In the genomic region with DNA sequence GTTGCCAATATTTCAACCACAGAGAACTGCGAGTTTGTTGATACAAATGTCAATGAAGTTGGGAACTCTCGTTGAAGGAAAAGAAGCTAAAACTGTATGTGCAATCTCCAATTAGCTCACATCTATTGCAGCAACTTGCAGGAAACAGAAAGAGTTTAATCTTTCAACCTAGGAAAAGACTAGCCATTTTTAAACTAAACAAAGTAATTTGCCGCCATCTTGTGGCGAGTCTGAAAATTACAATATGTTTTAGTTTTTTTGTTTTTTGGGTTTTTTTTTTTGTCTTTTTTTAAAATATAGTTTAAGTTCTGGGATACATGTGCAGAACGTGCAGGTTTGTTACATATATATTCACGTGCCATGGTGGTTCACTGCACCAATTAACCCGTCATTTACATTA, we compare ENCODE assay signal across 8 cellular contexts.
DNase-seq lines count a peak whose midpoint lies in the region; ATAC-seq, FAIRE-seq and TF ChIP-seq lines count a peak whose summit lies in the region.

No MANE protein-coding gene starts in this region.

- H3K36me3 Mint-ChIP-seq in MCF 10A (ENCODE audit: insufficient read depth, unreplicated experiment), result no peaks in the 10 kb centered on the region
- H3K36me3 Mint-ChIP-seq in neural crest cell (ENCODE audit: low read depth), result no peaks in the 10 kb centered on the region
- H3K36me3 Mint-ChIP-seq in stimulated activated effector memory CD8-positive, alpha-beta T cell treated with anti-CD3 and anti-CD28 coated beads, Interleukin-12 subunit alpha, Interleukin-12 subunit beta, amount 100 ng/mL, for 72 hours, result no peaks in the 10 kb centered on the region

- POLR2A ChIA-PET in MCF 10A (lab: Yijun Ruan, JAX), result no interaction called here

- no TSS peak for BruUV-seq in MCF 10A (replicated peaks; lab: Mats Ljungman, UMichigan)

- intact Hi-C loops in MCF 10A (cut with micrococcal nuclease), result no loop called here
- intact Hi-C loops in breast epithelium (cut with DNase I; ENCODE audit: low total_unique reads), result no loop called here

- TF ChIP-seq POLR2A in breast epithelium (IDR thresholded peaks at IDR 0.05), result no peak

- H3K4me3 ChIP-seq in breast epithelium (no peak overlapping the region), bronchial epithelial cell (ENCODE audit: low read depth, low read length) (no peak overlapping the region)

- H3K4me1 Mint-ChIP-seq in MCF 10A (ENCODE audit: insufficient read depth, unreplicated experiment), result peaks cover under 1% of the 10 kb centered on the region
- H3K4me1 Mint-ChIP-seq in neural crest cell, result no peaks in the 10 kb centered on the region
- no peaks in the 10 kb centered on the region for H3K4me1 Mint-ChIP-seq in stimulated activated effector memory CD8-positive, alpha-beta T cell treated with anti-CD3 and anti-CD28 coated beads, Interleukin-12 subunit alpha, Interleukin-12 subunit beta, amount 100 ng/mL, for 72 hours

- H3K4me3 Mint-ChIP-seq in MCF 10A (ENCODE audit: unreplicated experiment) (no peak overlapping the region), neural crest cell (no peak overlapping the region)
- no peak overlapping the region for H3K4me3 Mint-ChIP-seq in stimulated activated effector memory CD8-positive, alpha-beta T cell treated with anti-CD3 and anti-CD28 coated beads, Interleukin-12 subunit alpha, Interleukin-12 subunit beta, amount 100 ng/mL, for 72 hours

- no peak overlapping the region for H3K27ac ChIP-seq in breast epithelium

- H3K9me3 ChIP-seq in breast epithelium, result no peaks in the 10 kb centered on the region

- H3K27me3 ChIP-seq in breast epithelium (no peaks in the 10 kb centered on the region), bronchial epithelial cell (ENCODE audit: control insufficient read depth, insufficient read depth, low read length) (no peaks in the 10 kb centered on the region)

- in situ Hi-C loops in GM13976 (cut with MboI; ENCODE audit: low sequenced_read_pairs, unreplicated experiment), result no loop called here

- H3K36me3 ChIP-seq in breast epithelium, result no peaks in the 10 kb centered on the region
- no peaks in the 10 kb centered on the region for H3K36me3 ChIP-seq in bronchial epithelial cell (ENCODE audit: control insufficient read depth, insufficient read depth, low read length)

- H3K27me3 Mint-ChIP-seq in MCF 10A (ENCODE audit: insufficient read depth, unreplicated experiment) (no peaks in the 10 kb centered on the region), neural crest cell (ENCODE audit: low read depth) (peaks cover 2% of the 10 kb centered on the region)

- DNase-seq in MCF 10A (ENCODE audit: unreplicated experiment) (peak; percentile 61), breast epithelium (ENCODE audit: low spot score in 2 of 2) (no peak), NCI-H2081 treated with DMSO at 0.1 percent for 48 hours (lab: John Stamatoyannopoulos, UW) (peak; percentile 11), bronchial epithelial cell (ENCODE audit: low read depth) (peak; percentile 37), neural crest cell (ENCODE audit: low read depth, low spot score) (peak; percentile 41), GM13976 (ENCODE audit: low spot score) (no peak)
- no peak for DNase-seq in stimulated activated effector memory CD8-positive, alpha-beta T cell treated with anti-CD3 and anti-CD28 coated beads, Interleukin-12 subunit alpha, Interleukin-12 subunit beta, amount 100 ng/mL, for 72 hours (ENCODE audit: low spot score in 2 of 2)

- peak; percentile 48 for TF ChIP-seq CTCF in MCF 10A (IDR thresholded peaks at IDR 0.05; ENCODE audit: unreplicated experiment)
- peak in 1 of 3 donors; percentile 41 for TF ChIP-seq CTCF in breast epithelium (IDR thresholded peaks at IDR 0.05)
- peak; percentile 16 for TF ChIP-seq CTCF in bronchial epithelial cell (IDR thresholded peaks at IDR 0.05; ENCODE audit: insufficient read depth, low read length, severe bottlenecking)
- TF ChIP-seq CTCF in neural crest cell (conservative IDR thresholded peaks at IDR 0.05), result peak; percentile 82
- TF ChIP-seq CTCF in GM13976 (IDR thresholded peaks at IDR 0.05; ENCODE audit: borderline replicate concordance, control extremely low read depth, extremely low read depth, insufficient read depth, missing control alignments), result no peak

- no peak for FAIRE-seq in bronchial epithelial cell (lab: Jason Lieb, UNC)

- CTCF ChIA-PET in MCF 10A (lab: Yijun Ruan, JAX), result interaction anchor here (0.5 to 1.0 kb wide), 16 partner anchors 9 to 1922 kb away, joined by 3 to 7 read pairs (median 4); no protein-coding TSS in a partner anchor

- H3K27ac Mint-ChIP-seq in MCF 10A (ENCODE audit: low read depth, unreplicated experiment) (no peak overlapping the region), neural crest cell (ENCODE audit: unreplicated experiment) (no peak overlapping the region)
- H3K27ac Mint-ChIP-seq in stimulated activated effector memory CD8-positive, alpha-beta T cell treated with anti-CD3 and anti-CD28 coated beads, Interleukin-12 subunit alpha, Interleukin-12 subunit beta, amount 100 ng/mL, for 72 hours, result no peak overlapping the region

- H3K9me3 Mint-ChIP-seq in MCF 10A (ENCODE audit: unreplicated experiment) (peaks cover 12% of the 10 kb centered on the region), neural crest cell (peaks cover 6% of the 10 kb centered on the region)
- peaks cover 17% of the 10 kb centered on the region for H3K9me3 Mint-ChIP-seq in stimulated activated effector memory CD8-positive, alpha-beta T cell treated with anti-CD3 and anti-CD28 coated beads, Interleukin-12 subunit alpha, Interleukin-12 subunit beta, amount 100 ng/mL, for 72 hours

- no peak for ATAC-seq in stimulated activated effector memory CD8-positive, alpha-beta T cell treated with anti-CD3 and anti-CD28 coated beads, Interleukin-12 subunit alpha, Interleukin-12 subunit beta, amount 100 ng/mL, for 72 hours
- no peak for ATAC-seq in GM18870 (IDR thresholded peaks at IDR 0.05; ENCODE audit: unreplicated experiment)

- H3K4me1 ChIP-seq in breast epithelium, result no peaks in the 10 kb centered on the region

Comparison
In these comparisons a context has a peak if more than half of its experiments do, and no peak if none do; other contexts are left out.
1. DNase-seq: peak in MCF 10A (single experiment), NCI-H2081 treated with DMSO at 0.1 percent for 48 hours (single experiment), bronchial epithelial cell (single experiment) and neural crest cell (single experiment); none in breast epithelium (0 of 2), GM13976 (single experiment) and stimulated activated effector memory CD8-positive, alpha-beta T cell treated with anti-CD3 and anti-CD28 coated beads, Interleukin-12 subunit alpha, Interleukin-12 subunit beta, amount 100 ng/mL, for 72 hours (0 of 2).